In genomic region chr16:910181-910580, GRCh38 we compare ENCODE assay signal across 7 cellular contexts.
"Had no signal": no experiment of that assay in that cellular context is flagged by ENCODE, and none has a peak within 500 bp of the region (broad histone marks: within the 10 kb centered on the region; RNA-seq: fewer than 3 reads in every experiment).

No MANE protein-coding gene starts in this region.

- ATAC-seq: K562 had no signal

- H2AFZ ChIP-seq: GM23248 had no signal

- H3K27ac ChIP-seq: GM23248 had no signal

- DNase-seq: GM23248, GOT3, H7, HCEC 1CT, IMR-90 had no signal

- FAIRE-seq: HTR-8/SVneo, K562 had no signal

- H3K9ac ChIP-seq: GM23248 had no signal
